In the genomic region with DNA sequence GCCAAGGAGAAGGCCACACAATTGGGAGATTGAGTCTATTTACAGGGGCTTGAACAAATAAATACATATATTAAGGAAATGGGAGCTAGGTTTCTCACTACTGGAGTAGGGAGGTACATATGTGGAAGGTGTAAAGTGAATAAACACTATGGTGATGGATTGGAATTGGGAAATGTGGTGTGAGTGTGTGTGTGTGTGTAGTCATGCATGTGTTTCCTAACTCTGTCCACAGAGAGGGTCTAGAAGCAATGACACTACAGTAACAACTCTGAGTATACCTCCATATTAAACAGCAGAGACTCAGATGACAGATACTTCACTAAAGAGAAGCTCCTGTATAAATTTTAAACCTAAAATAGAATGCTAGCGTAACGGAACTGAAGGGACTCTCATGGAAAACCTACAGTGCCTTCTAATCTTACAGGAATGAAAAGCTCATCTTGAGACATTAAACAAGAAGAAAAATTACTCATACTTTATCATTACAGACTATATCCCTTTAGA, we compare ENCODE assay signal across 3 cellular contexts.
TF ChIP-seq lines count a peak whose summit lies in the region.

No MANE protein-coding gene starts in this region.

TF ChIP-seq in SK-N-SH, 30 proteins besides CTCF, POLR2A, EP300 and RAD21:
- TF ChIP-seq EZH2phosphoT487 (IDR thresholded peaks at IDR 0.05; ENCODE audit: borderline replicate concordance, low read depth): no peak
- no peak for TF ChIP-seq RFX5 (IDR thresholded peaks at IDR 0.05; ENCODE audit: low read length)
- no peak for TF ChIP-seq ELF1 (IDR thresholded peaks at IDR 0.05)
- TF ChIP-seq FOXJ3 (CRISPR knock-in tag; IDR thresholded peaks at IDR 0.05): no peak
- TF ChIP-seq GATA2 (CRISPR knock-in tag; IDR thresholded peaks at IDR 0.05): no peak
- no peak for TF ChIP-seq IRF3 (IDR thresholded peaks at IDR 0.05; ENCODE audit: low read depth, low read length)
TF ChIP-seq in SK-N-SH: peak in this region for 0.

TF ChIP-seq in SK-N-SH treated with all-trans-retinoic acid at 6 μM for 48 hours, 23 proteins besides CTCF, POLR2A, EP300 and RAD21:
- TF ChIP-seq, protein P1, sequence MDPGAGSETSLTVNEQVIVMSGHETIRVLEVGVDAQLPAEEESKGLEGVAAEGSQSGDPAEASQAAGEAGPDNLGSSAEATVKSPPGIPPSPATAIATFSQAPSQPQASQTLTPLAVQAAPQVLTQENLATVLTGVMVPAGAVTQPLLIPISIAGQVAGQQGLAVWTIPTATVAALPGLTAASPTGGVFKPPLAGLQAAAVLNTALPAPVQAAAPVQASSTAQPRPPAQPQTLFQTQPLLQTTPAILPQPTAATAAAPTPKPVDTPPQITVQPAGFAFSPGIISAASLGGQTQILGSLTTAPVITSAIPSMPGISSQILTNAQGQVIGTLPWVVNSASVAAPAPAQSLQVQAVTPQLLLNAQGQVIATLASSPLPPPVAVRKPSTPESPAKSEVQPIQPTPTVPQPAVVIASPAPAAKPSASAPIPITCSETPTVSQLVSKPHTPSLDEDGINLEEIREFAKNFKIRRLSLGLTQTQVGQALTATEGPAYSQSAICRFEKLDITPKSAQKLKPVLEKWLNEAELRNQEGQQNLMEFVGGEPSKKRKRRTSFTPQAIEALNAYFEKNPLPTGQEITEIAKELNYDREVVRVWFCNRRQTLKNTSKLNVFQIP (CRISPR knock-in tag; IDR thresholded peaks at IDR 0.05; ENCODE audit: borderline replicate concordance, low read depth): no peak
- TF ChIP-seq ESRRG (CRISPR knock-in tag; IDR thresholded peaks at IDR 0.05) (no peak), ZC3H10 (CRISPR knock-in tag; IDR thresholded peaks at IDR 0.05) (no peak), SNAI2 (CRISPR knock-in tag; IDR thresholded peaks at IDR 0.05) (no peak), OSR1 (CRISPR knock-in tag; IDR thresholded peaks at IDR 0.05) (no peak), ZNF565 (CRISPR knock-in tag; conservative IDR thresholded peaks at IDR 0.05; ENCODE audit: low read depth) (no peak), PPARA (CRISPR knock-in tag; IDR thresholded peaks at IDR 0.05; ENCODE audit: borderline replicate concordance) (no peak), TSHZ2 (CRISPR knock-in tag; IDR thresholded peaks at IDR 0.05) (no peak), ZFP30 (CRISPR knock-in tag; IDR thresholded peaks at IDR 0.05) (no peak), TOX (CRISPR knock-in tag; IDR thresholded peaks at IDR 0.05; ENCODE audit: borderline replicate concordance) (no peak), BACH2 (CRISPR knock-in tag; IDR thresholded peaks at IDR 0.05; ENCODE audit: borderline replicate concordance) (no peak), ZNF8 (CRISPR knock-in tag; IDR thresholded peaks at IDR 0.05) (no peak), RARB (CRISPR knock-in tag; IDR thresholded peaks at IDR 0.05) (no peak)
TF ChIP-seq in SK-N-SH treated with all-trans-retinoic acid at 6 μM for 48 hours: peak in this region for 0.

TF ChIP-seq in H1, 55 proteins besides CTCF, POLR2A, EP300 and RAD21:
- TF ChIP-seq EZH2 (IDR thresholded peaks at IDR 0.05; ENCODE audit: low read depth, low read length, severe bottlenecking) (no peak), CHD7 (IDR thresholded peaks at IDR 0.05; ENCODE audit: insufficient replicate concordance, low read length) (no peak), SUZ12 (IDR thresholded peaks at IDR 0.05; ENCODE audit: low read length) (no peak), ATF3 (IDR thresholded peaks at IDR 0.05; ENCODE audit: insufficient read depth, low read depth, low read length) (no peak), CREB1 (IDR thresholded peaks at IDR 0.05) (no peak), BRCA1 (IDR thresholded peaks at IDR 0.05; ENCODE audit: low read depth, low read length) (no peak), RFX5 (IDR thresholded peaks at IDR 0.05; ENCODE audit: borderline replicate concordance, low read depth, low read length) (no peak), KDM4A (IDR thresholded peaks at IDR 0.05; ENCODE audit: low read depth, low read length, severe bottlenecking) (no peak), GABPA (IDR thresholded peaks at IDR 0.05; ENCODE audit: borderline replicate concordance, insufficient read depth, low read length) (no peak), EGR1 (IDR thresholded peaks at IDR 0.05; ENCODE audit: borderline replicate concordance, low read depth, low read length) (no peak), JUN (IDR thresholded peaks at IDR 0.05; ENCODE audit: low read depth, low read length) (no peak)
TF ChIP-seq in H1: peak in this region for 0.
